Comparison of ENCODE assay signal across 21 cellular contexts in genomic region chr17:64621772-64622171, GRCh38. TPM values are rescaled to one million over a fixed set of nuclear protein-coding genes. Genes with fewer than 3 reads are reported as not detected.
DNase-seq lines count a peak whose midpoint lies in the region; ATAC-seq and TF ChIP-seq lines count a peak whose summit lies in the region.
"Had no signal": no experiment of that assay in that cellular context is flagged by ENCODE, and none has a peak within 500 bp of the region (broad histone marks: within the 10 kb centered on the region; RNA-seq: fewer than 3 reads in every experiment).

No MANE protein-coding gene starts in this region.

- H2AFZ ChIP-seq in GM23248 (no peak overlapping the region), smooth muscle cell (ENCODE audit: low read depth) (no peak overlapping the region), Karpas-422 (ENCODE audit: low read length) (no peak overlapping the region)

- H3K79me2 ChIP-seq in GM23248 (ENCODE audit: insufficient read depth) (peaks cover 100% of the 10 kb centered on the region), smooth muscle cell (ENCODE audit: low read depth) (peaks cover 96% of the 10 kb centered on the region), Karpas-422 (ENCODE audit: low read length) (no peaks in the 10 kb centered on the region; the same call in 1 of the 2 replicates)

- H3K27me3 ChIP-seq in GM23248 (replicated peaks; ENCODE audit: insufficient read depth) (no peaks in the 10 kb centered on the region), smooth muscle cell (ENCODE audit: low read depth) (no peaks in the 10 kb centered on the region), Karpas-422 (ENCODE audit: low read length) (no peaks in the 10 kb centered on the region)
- H3K27me3 ChIP-seq: BE2C; BLaER1 treated with 17β-estradiol and CSF1 and Interleukin-3, amounts not matched to agents 10 nM and 100 nM had no signal

- H3K4me3 Mint-ChIP-seq in WTC11: no peak overlapping the region
- H3K4me3 Mint-ChIP-seq in activated T-helper 2 cell treated with anti-CD3 and anti-CD28 coated beads, Interferon-gamma antibody, Interleukin-2, Interleukin-4, amounts not matched to agents 10 μg/mL and 5 μg/mL and 100 μg/mL, durations not matched to agents 14 hours and 24 hours and 36 hours (ENCODE audit: low read depth): no peak overlapping the region
- H3K4me3 Mint-ChIP-seq: CD4-positive, alpha-beta memory T cell; H9; HFFc6 had no signal

- no peak overlapping the region for H3K27ac Mint-ChIP-seq in WTC11
- no peak overlapping the region for H3K27ac Mint-ChIP-seq in activated T-helper 2 cell treated with anti-CD3 and anti-CD28 coated beads, Interferon-gamma antibody, Interleukin-2, Interleukin-4, amounts not matched to agents 10 μg/mL and 5 μg/mL and 100 μg/mL, durations not matched to agents 14 hours and 24 hours and 36 hours
- H3K27ac Mint-ChIP-seq: H9 had no signal

- H4K20me1 ChIP-seq in GM23248 (ENCODE audit: insufficient read depth) (peaks cover 68% of the 10 kb centered on the region), smooth muscle cell (ENCODE audit: low read depth) (peaks cover 98% of the 10 kb centered on the region), Karpas-422 (ENCODE audit: insufficient read depth, low read depth, low read length) (peaks cover 31% of the 10 kb centered on the region)

- H3K9me3 ChIP-seq in GM23248 (ENCODE audit: low read depth) (no peaks in the 10 kb centered on the region), smooth muscle cell (replicated peaks; ENCODE audit: low read depth) (no peaks in the 10 kb centered on the region), Karpas-422 (ENCODE audit: low read length) (no peaks in the 10 kb centered on the region)
- H3K9me3 ChIP-seq: A549; BE2C; BLaER1 treated with 17β-estradiol and CSF1 and Interleukin-3, amounts not matched to agents 10 nM and 100 nM had no signal

- no peaks in the 10 kb centered on the region for H3K4me1 Mint-ChIP-seq in WTC11
- H3K4me1 Mint-ChIP-seq in activated T-helper 2 cell treated with anti-CD3 and anti-CD28 coated beads, Interferon-gamma antibody, Interleukin-2, Interleukin-4, amounts not matched to agents 10 μg/mL and 5 μg/mL and 100 μg/mL, durations not matched to agents 14 hours and 24 hours and 36 hours (ENCODE audit: low read depth): no peaks in the 10 kb centered on the region
- H3K4me1 Mint-ChIP-seq: H9 had no signal

- H3K27me3 Mint-ChIP-seq in WTC11 (ENCODE audit: low read depth): no peaks in the 10 kb centered on the region
- H3K27me3 Mint-ChIP-seq in activated T-helper 2 cell treated with anti-CD3 and anti-CD28 coated beads, Interferon-gamma antibody, Interleukin-2, Interleukin-4, amounts not matched to agents 10 μg/mL and 5 μg/mL and 100 μg/mL, durations not matched to agents 14 hours and 24 hours and 36 hours (ENCODE audit: low read depth): no peaks in the 10 kb centered on the region
- H3K27me3 Mint-ChIP-seq: CD4-positive, alpha-beta memory T cell had no signal

- peaks cover 20% of the 10 kb centered on the region; the same call in 1 of the 2 replicates for H3K36me3 ChIP-seq in GM23248 (ENCODE audit: low read depth)
- H3K36me3 ChIP-seq in smooth muscle cell (ENCODE audit: low read depth): no peaks in the 10 kb centered on the region
- H3K36me3 ChIP-seq in Karpas-422 (ENCODE audit: insufficient read depth, low read length): no peaks in the 10 kb centered on the region
- H3K36me3 ChIP-seq: BE2C had no signal

- intact Hi-C loops in activated T-helper 2 cell treated with anti-CD3 and anti-CD28 coated beads, Interferon-gamma antibody, Interleukin-2, Interleukin-4, amounts not matched to agents 10 μg/mL and 5 μg/mL and 100 μg/mL, durations not matched to agents 14 hours and 24 hours and 36 hours (cut with micrococcal nuclease): no loop called here

- no peak overlapping the region for H3K4me3 ChIP-seq in GM23248
- H3K4me3 ChIP-seq in smooth muscle cell: no peak overlapping the region
- H3K4me3 ChIP-seq in Karpas-422 (ENCODE audit: low read length): no peak overlapping the region
- H3K4me3 ChIP-seq: A549; BLaER1 treated with 17β-estradiol and CSF1 and Interleukin-3, amounts not matched to agents 10 nM and 100 nM had no signal

- H3K4me1 ChIP-seq in GM23248 (ENCODE audit: insufficient read depth) (peaks cover 81% of the 10 kb centered on the region), smooth muscle cell (ENCODE audit: low read depth) (peaks cover 5% of the 10 kb centered on the region), Karpas-422 (ENCODE audit: low read length) (no peaks in the 10 kb centered on the region)
- H3K4me1 ChIP-seq: BE2C had no signal

- no peaks in the 10 kb centered on the region for H3K36me3 Mint-ChIP-seq in WTC11
- peaks cover 2% of the 10 kb centered on the region for H3K36me3 Mint-ChIP-seq in activated T-helper 2 cell treated with anti-CD3 and anti-CD28 coated beads, Interferon-gamma antibody, Interleukin-2, Interleukin-4, amounts not matched to agents 10 μg/mL and 5 μg/mL and 100 μg/mL, durations not matched to agents 14 hours and 24 hours and 36 hours (ENCODE audit: low read depth)

- POLR2A ChIA-PET in WTC11 (lab: Charles Lee) (no interaction called here), HEK293T (lab: Yijun Ruan, JAX) (no interaction called here)

- no peaks in the 10 kb centered on the region for H3K9me3 Mint-ChIP-seq in WTC11
- no peaks in the 10 kb centered on the region for H3K9me3 Mint-ChIP-seq in activated T-helper 2 cell treated with anti-CD3 and anti-CD28 coated beads, Interferon-gamma antibody, Interleukin-2, Interleukin-4, amounts not matched to agents 10 μg/mL and 5 μg/mL and 100 μg/mL, durations not matched to agents 14 hours and 24 hours and 36 hours
- H3K9me3 Mint-ChIP-seq: CD4-positive, alpha-beta memory T cell; H9; HFFc6 had no signal

- H3K27ac ChIP-seq in GM23248: no peak overlapping the region
- H3K27ac ChIP-seq in epithelial cell of prostate: peak overlapping the region; percentile 33
- peak overlapping the region; percentile 70 for H3K27ac ChIP-seq in smooth muscle cell (ENCODE audit: low read depth)
- no peak overlapping the region for H3K27ac ChIP-seq in Karpas-422 (ENCODE audit: low read length)
- H3K27ac ChIP-seq: A549; BLaER1 treated with 17β-estradiol and CSF1 and Interleukin-3, amounts not matched to agents 10 nM and 100 nM had no signal

- DNase-seq in GM23248: no peak
- DNase-seq in WTC11 (ENCODE audit: low spot score): no peak
- DNase-seq in epithelial cell of prostate (ENCODE audit: low read depth, low spot score): no peak
- DNase-seq in smooth muscle cell (lab: John Stamatoyannopoulos, UW; ENCODE audit: unreplicated experiment): no peak
- no peak for DNase-seq in NCI-H1930 (lab: John Stamatoyannopoulos, UW)
- DNase-seq in activated T-helper 2 cell treated with anti-CD3 and anti-CD28 coated beads, Interferon-gamma antibody, Interleukin-2, Interleukin-4, amounts not matched to agents 10 μg/mL and 5 μg/mL and 100 μg/mL, durations not matched to agents 14 hours and 24 hours and 36 hours (ENCODE audit: low spot score): no peak
- no peak for DNase-seq in Karpas-422
- DNase-seq in HEK293T (ENCODE audit: extremely low spot score): no peak
- DNase-seq: 8988T; ACHN; AML-193; BE2C; Calu3; CD4-positive, alpha-beta memory T cell; COR-L47; DND-41; H9; HFFc6 had no signal

- CTCF ChIA-PET in WTC11 (lab: Charles Lee) (no interaction called here), HEK293T (lab: Yijun Ruan, JAX) (interaction anchor here (0.6 to 0.7 kb wide), 2 partner anchors 28 to 114 kb away, joined by 3 to 5 read pairs; no protein-coding TSS in a partner anchor)

- TF ChIP-seq CTCF in WTC11 (IDR thresholded peaks at IDR 0.05) (no peak), smooth muscle cell (IDR thresholded peaks at IDR 0.05; ENCODE audit: borderline replicate concordance, insufficient read depth, poor library complexity, severe bottlenecking) (no peak)

- H3F3A ChIP-seq in GM23248 (ENCODE audit: insufficient read depth): peaks cover 84% of the 10 kb centered on the region
- H3F3A ChIP-seq in smooth muscle cell (ENCODE audit: low read depth): peaks cover 4% of the 10 kb centered on the region

- H3K4me2 ChIP-seq in GM23248 (ENCODE audit: unreplicated experiment) (peak overlapping the region; percentile 64), smooth muscle cell (no peak overlapping the region), Karpas-422 (ENCODE audit: low read depth, low read length, poor library complexity, severe bottlenecking) (no peak overlapping the region)
- H3K4me2 ChIP-seq: A549 had no signal

- 96 to 98% methylated on average over 6 of the region's 6 CpGs for WGBS in GM23248 (ENCODE audit: low coverage in 1 of 2, low lambda C conversion rate in 2 of 2, missing lambda C conversion rate in 2 of 2), 2 experiments
- 98% methylated on average over 6 of the region's 6 CpGs for WGBS in smooth muscle cell (ENCODE audit: low lambda C conversion rate)

- in situ Hi-C loops in GM23248 (cut with MboI): no loop called here

- H3K9ac ChIP-seq in GM23248: no peak overlapping the region
- no peak overlapping the region for H3K9ac ChIP-seq in smooth muscle cell (ENCODE audit: low read depth)
- no peak overlapping the region for H3K9ac ChIP-seq in Karpas-422 (ENCODE audit: low read length)
- H3K9ac ChIP-seq: BLaER1 treated with 17β-estradiol and CSF1 and Interleukin-3, amounts not matched to agents 10 nM and 100 nM had no signal

- no peaks in the 10 kb centered on the region for H3K9me2 ChIP-seq in GM23248 (ENCODE audit: insufficient read depth)
- H3K9me2 ChIP-seq in Karpas-422 (replicated peaks; ENCODE audit: insufficient read depth, low read length): no peaks in the 10 kb centered on the region

- ATAC-seq in WTC11: no peak
- ATAC-seq: A549, HCT116 had no signal

TF ChIP-seq in HEK293T, 16 proteins besides CTCF, POLR2A, EP300 and RAD21:
- TF ChIP-seq ELF4 (IDR thresholded peaks at IDR 0.05): no peak
- no peak for TF ChIP-seq SUZ12 (IDR thresholded peaks at IDR 0.05)
- TF ChIP-seq TARDBP (IDR thresholded peaks at IDR 0.05): no peak
- no peak for TF ChIP-seq FOXM1 (IDR thresholded peaks at IDR 0.05; ENCODE audit: borderline replicate concordance)
- TF ChIP-seq CTBP1 (IDR thresholded peaks at IDR 0.05; ENCODE audit: borderline replicate concordance): no peak

RNA-seq across cellular contexts. Expression of gene SMURF2, which starts 40.3 kb away (rescaled TPM):
- 157 and 159 TPM in 2 replicates for total RNA-seq in GM23248 (2014; rRNA removed; shearing (Covaris generic))
- polyA plus RNA-seq in GM23248 (2016; fragmentation: Nextera tagmentation; extraction: Ambion mirVana): 50.8 and 54.3 TPM in 2 replicates
- 21.6 to 24.0 TPM (median 23.0 TPM) in 3 replicates for total RNA-seq in WTC11 (2021)
- 91.2 and 102 TPM in 2 replicates for total RNA-seq in smooth muscle cell
- 38.9 and 40.1 TPM in 2 replicates for polyA plus RNA-seq in smooth muscle cell
- total RNA-seq in activated T-helper 2 cell treated with anti-CD3 and anti-CD28 coated beads, Interferon-gamma antibody, Interleukin-2, Interleukin-4, amounts not matched to agents 10 μg/mL and 5 μg/mL and 100 μg/mL, durations not matched to agents 14 hours and 24 hours and 36 hours: 12.6 and 13.1 TPM in 2 replicates
- 6.1 and 8.0 TPM in 2 replicates for total RNA-seq in Karpas-422 (2014; rRNA removed; shearing (Covaris generic); ENCODE audit: low replicate concordance)

Comparison
In these comparisons a context has a peak if more than half of its experiments do, and no peak if none do; other contexts are left out.
1. H3K27ac ChIP-seq: peak in epithelial cell of prostate (single experiment) and smooth muscle cell (single experiment); none in GM23248 (single experiment) and Karpas-422 (single experiment).